In the genomic region with DNA sequence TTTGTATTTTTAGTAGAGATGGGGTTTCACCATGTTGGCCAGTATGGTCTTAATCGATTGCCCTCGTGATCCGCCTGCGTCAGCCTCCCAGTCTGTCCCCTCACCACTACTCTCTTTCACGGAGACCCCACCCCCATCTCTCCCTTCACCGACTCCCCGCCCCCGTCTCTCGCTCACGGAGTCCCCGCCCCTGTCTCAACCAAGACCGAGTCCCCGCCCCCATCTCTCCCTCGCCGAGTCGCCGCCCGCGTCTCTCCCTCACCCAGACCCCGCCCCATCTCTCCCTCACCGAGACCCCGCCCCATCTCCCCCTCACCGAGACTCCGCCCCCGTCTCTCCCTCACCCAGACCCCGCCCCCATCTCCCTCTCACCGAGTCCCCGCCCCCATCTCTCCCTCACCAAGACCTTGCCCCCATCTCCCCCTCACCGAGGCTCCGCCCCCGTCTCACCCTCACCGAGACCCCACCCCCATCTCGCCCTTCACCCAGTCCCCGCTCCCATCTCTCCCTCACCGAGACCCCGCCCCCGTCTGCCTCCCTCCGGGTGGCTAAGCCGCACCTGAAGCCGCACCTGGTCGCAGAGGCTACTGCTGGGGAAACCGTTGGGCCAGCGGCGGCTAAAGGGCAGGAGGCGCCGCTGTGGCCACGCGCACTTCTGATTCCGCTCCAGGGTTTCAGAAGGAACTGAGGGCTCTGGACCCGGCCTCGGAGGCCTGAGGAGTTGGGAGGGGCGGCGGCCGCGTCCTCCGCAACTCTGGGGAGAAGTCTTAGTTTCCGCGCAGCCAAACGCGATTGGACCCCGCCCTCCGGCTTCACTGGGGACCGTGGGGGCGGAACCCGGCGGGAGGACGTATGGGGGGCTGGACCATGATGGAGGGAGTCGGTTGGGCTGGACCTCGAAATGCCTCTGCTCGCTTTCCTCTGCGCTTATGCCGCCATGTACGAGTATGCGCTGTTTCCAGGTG, we compare ENCODE assay signal across 8 cellular contexts. TPM values are rescaled to one million over a fixed set of nuclear protein-coding genes. Genes with fewer than 3 reads are reported as not detected.
DNase-seq lines count a peak whose midpoint lies in the region; ATAC-seq and TF ChIP-seq lines count a peak whose summit lies in the region.

No MANE protein-coding gene starts in this region.

- peak; percentile 91 for DNase-seq in AG09319 (ENCODE audit: extremely low read depth, low read depth)
- peak; percentile 98 for DNase-seq in NCI-H69 (lab: John Stamatoyannopoulos, UW)
- DNase-seq in activated CD4-positive, alpha-beta T cell treated with anti-CD3 and anti-CD28 coated beads, Interleukin-2, amount 50 U/mL, for 48 hours, result peak; percentile 99
- DNase-seq in dermis microvascular lymphatic vessel endothelial cell (ENCODE audit: low read depth in 2 of 2), result peak; percentile 83 to 97
- DNase-seq in stimulated activated CD4-positive, alpha-beta T cell treated with anti-CD3 and anti-CD28 coated beads, Interleukin-4, amount 100 ng/mL, for 1 hour, result peak; percentile 96

- H3K27me3 ChIP-seq in liver (ENCODE audit: control insufficient read depth in 4 of 4, insufficient read depth in 4 of 4, low read length in 3 of 4), result no peaks in the 10 kb centered on the region

- ATAC-seq in GM19043 (IDR thresholded peaks at IDR 0.05; ENCODE audit: low read depth, unreplicated experiment) (peak; percentile 64), HG03432 (IDR thresholded peaks at IDR 0.05; ENCODE audit: unreplicated experiment) (peak; percentile 75)

- WGBS in liver, result 4% methylated on average over 74 of the region's 74 CpGs

- no peaks in the 10 kb centered on the region for H3K9me3 ChIP-seq in liver (ENCODE audit: control insufficient read depth in 4 of 4, low read length in 3 of 4)

- peak overlapping the region; percentile 59 to 79 (median 63) for H3K4me3 ChIP-seq in liver (ENCODE audit: low read depth in 1 of 3, low read length in 3 of 3)

- H3K9ac ChIP-seq in liver (ENCODE audit: low read depth in 1 of 2, low read length in 2 of 2), result peak overlapping the region; percentile 66 to 74

- H3K4me1 ChIP-seq in liver (ENCODE audit: control insufficient read depth in 4 of 4, insufficient read depth in 4 of 4, low read length in 3 of 4), result peaks cover 4 to 14% (median 10%) of the 10 kb centered on the region in 4 donors

- peak; percentile 5 to 10 for TF ChIP-seq RAD21 in liver (IDR thresholded peaks at IDR 0.05)

- TF ChIP-seq CTCF in AG09319 (IDR thresholded peaks at IDR 0.05; ENCODE audit: low read depth, low read length) (no peak), liver (IDR thresholded peaks at IDR 0.05; ENCODE audit: low read depth, low read length, missing input control) (no peak)

- no peaks in the 10 kb centered on the region for H3K36me3 ChIP-seq in liver (ENCODE audit: control insufficient read depth in 4 of 4, insufficient read depth in 3 of 4, low read depth in 1 of 4, low read length in 3 of 4)

- peak overlapping the region; percentile 97 to 99 for H3K27ac ChIP-seq in liver (ENCODE audit: low read depth in 1 of 2, low read length in 2 of 2)

TF ChIP-seq in liver, 16 proteins besides CTCF, POLR2A, EP300 and RAD21:
- no peak for TF ChIP-seq JUND (IDR thresholded peaks at IDR 0.05)
- TF ChIP-seq, protein P1, sequence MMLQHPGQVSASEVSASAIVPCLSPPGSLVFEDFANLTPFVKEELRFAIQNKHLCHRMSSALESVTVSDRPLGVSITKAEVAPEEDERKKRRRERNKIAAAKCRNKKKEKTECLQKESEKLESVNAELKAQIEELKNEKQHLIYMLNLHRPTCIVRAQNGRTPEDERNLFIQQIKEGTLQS (IDR thresholded peaks at IDR 0.05), result no peak
- no peak for TF ChIP-seq RXRA (IDR thresholded peaks at IDR 0.05)
- peak; percentile 50 for TF ChIP-seq TAF1 (conservative IDR thresholded peaks at IDR 0.05)
- peak in 1 of 2 donors; percentile 27 for TF ChIP-seq HNF4A (conservative IDR thresholded peaks at IDR 0.05)
- peak; percentile 20 to 64 for TF ChIP-seq EGR1 (IDR thresholded peaks at IDR 0.05; ENCODE audit: low read depth in 2 of 2)
- TF ChIP-seq SP1 (IDR thresholded peaks at IDR 0.05), result peak; percentile 88
- TF ChIP-seq YY1 (IDR thresholded peaks at IDR 0.05), result peak; percentile 51
- TF ChIP-seq FOXA2 (IDR thresholded peaks at IDR 0.05), result no peak
- TF ChIP-seq GABPA (IDR thresholded peaks at IDR 0.05 in 1 of 2, conservative IDR thresholded peaks at IDR 0.05 in 1 of 2), result peak in 1 of 2 donors; percentile 38
- TF ChIP-seq, protein P2, sequence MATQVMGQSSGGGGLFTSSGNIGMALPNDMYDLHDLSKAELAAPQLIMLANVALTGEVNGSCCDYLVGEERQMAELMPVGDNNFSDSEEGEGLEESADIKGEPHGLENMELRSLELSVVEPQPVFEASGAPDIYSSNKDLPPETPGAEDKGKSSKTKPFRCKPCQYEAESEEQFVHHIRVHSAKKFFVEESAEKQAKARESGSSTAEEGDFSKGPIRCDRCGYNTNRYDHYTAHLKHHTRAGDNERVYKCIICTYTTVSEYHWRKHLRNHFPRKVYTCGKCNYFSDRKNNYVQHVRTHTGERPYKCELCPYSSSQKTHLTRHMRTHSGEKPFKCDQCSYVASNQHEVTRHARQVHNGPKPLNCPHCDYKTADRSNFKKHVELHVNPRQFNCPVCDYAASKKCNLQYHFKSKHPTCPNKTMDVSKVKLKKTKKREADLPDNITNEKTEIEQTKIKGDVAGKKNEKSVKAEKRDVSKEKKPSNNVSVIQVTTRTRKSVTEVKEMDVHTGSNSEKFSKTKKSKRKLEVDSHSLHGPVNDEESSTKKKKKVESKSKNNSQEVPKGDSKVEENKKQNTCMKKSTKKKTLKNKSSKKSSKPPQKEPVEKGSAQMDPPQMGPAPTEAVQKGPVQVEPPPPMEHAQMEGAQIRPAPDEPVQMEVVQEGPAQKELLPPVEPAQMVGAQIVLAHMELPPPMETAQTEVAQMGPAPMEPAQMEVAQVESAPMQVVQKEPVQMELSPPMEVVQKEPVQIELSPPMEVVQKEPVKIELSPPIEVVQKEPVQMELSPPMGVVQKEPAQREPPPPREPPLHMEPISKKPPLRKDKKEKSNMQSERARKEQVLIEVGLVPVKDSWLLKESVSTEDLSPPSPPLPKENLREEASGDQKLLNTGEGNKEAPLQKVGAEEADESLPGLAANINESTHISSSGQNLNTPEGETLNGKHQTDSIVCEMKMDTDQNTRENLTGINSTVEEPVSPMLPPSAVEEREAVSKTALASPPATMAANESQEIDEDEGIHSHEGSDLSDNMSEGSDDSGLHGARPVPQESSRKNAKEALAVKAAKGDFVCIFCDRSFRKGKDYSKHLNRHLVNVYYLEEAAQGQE (IDR thresholded peaks at IDR 0.05), result peak; percentile 43
- no peak for TF ChIP-seq NR2F2 (IDR thresholded peaks at IDR 0.05)
- TF ChIP-seq HNF4G (IDR thresholded peaks at IDR 0.05), result no peak
- no peak for TF ChIP-seq FOXA1 (IDR thresholded peaks at IDR 0.05)

RNA-seq across cellular contexts. Expression of a gene that starts 17.1 kb away (rescaled TPM):
- total RNA-seq in dermis microvascular lymphatic vessel endothelial cell, result 3.6 and 5.1 TPM in 2 replicates
- total RNA-seq in liver, result 1 to 10 TPM; 6.6 to 9.4 TPM
- 1 to 10 TPM; 1.6 to 6.7 TPM for polyA plus RNA-seq in liver

RNA-seq across cellular contexts. Expression of a gene that starts 33.2 kb away (rescaled TPM):
- total RNA-seq in dermis microvascular lymphatic vessel endothelial cell (6.3 and 9.5 TPM in 2 replicates), liver (10 to 100 TPM; 10.2 to 10.3 TPM)
- polyA plus RNA-seq in liver, result 10 to 100 TPM in 1 of 2 donors, 1 to 10 TPM in 1; 10.0 to 11.7 TPM

RNA-seq across cellular contexts. Expression of a gene that starts 42.1 kb away (rescaled TPM):
- total RNA-seq in dermis microvascular lymphatic vessel endothelial cell, result 158 and 223 TPM in 2 replicates
- total RNA-seq in liver, result 100 to 1,000 TPM; 155 to 157 TPM
- 100 to 1,000 TPM; 252 to 339 TPM for polyA plus RNA-seq in liver

RNA-seq across cellular contexts. Expression of a gene that starts 49.5 kb away (rescaled TPM):
- total RNA-seq in dermis microvascular lymphatic vessel endothelial cell (89.9 and 91.3 TPM in 2 replicates), liver (10 to 100 TPM; 35.7 to 44.1 TPM)
- 10 to 100 TPM; 34.4 to 51.3 TPM for polyA plus RNA-seq in liver

Comparison
In these comparisons a context has a peak if more than half of its experiments do, and no peak if none do; other contexts are left out.
1. Peak in every context shown above with its lines: DNase-seq, ATAC-seq, H3K4me3 ChIP-seq and H3K27ac ChIP-seq.